ENCODE assay signal across 9 cellular contexts in the genomic region with DNA sequence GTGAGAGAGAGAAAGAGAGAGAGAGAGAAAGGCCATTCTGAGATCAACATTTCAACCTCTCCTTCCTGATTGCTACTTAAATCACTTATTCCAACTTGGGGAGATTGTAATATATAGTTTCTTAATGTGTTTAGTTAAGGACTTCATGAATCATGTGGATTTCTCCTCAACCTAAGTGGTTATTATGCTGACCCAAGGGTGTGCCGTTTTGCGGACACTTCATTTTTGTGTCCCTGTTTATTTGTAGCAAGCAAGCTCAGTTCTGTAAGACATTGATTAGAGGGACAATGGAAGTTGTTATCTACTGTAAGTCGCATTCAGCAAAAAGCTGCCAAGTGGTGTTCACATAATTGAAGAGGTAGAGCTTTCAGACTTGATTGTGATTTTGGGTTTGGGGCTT. TPM values are rescaled to one million over a fixed set of nuclear protein-coding genes. Genes with fewer than 3 reads are reported as not detected.
DNase-seq lines count a peak whose midpoint lies in the region; ATAC-seq and TF ChIP-seq lines count a peak whose summit lies in the region.
"Had no signal": no experiment of that assay in that cellular context is flagged by ENCODE, and none has a peak within 500 bp of the region (broad histone marks: within the 10 kb centered on the region; RNA-seq: fewer than 3 reads in every experiment).

No MANE protein-coding gene starts in this region.

- TF ChIP-seq POLR2A in gastrocnemius medialis (IDR thresholded peaks at IDR 0.05): no peak

- peak overlapping the region; percentile 54 to 74 (median 68) for H3K27ac ChIP-seq in gastrocnemius medialis

- H3K9me3 ChIP-seq in ES-I3 (ENCODE audit: control insufficient read depth, insufficient read depth, low read length) (no peaks in the 10 kb centered on the region), iPS-15b (ENCODE audit: control insufficient read depth, insufficient read depth, low read length) (no peaks in the 10 kb centered on the region), gastrocnemius medialis (no peaks in the 10 kb centered on the region)

- in situ Hi-C loops in gastrocnemius medialis (cut with MboI; ENCODE audit: low sequenced_read_pairs in 4 of 4): no loop called here

- H3K36me3 ChIP-seq in ES-I3 (ENCODE audit: insufficient read depth, low read length) (no peaks in the 10 kb centered on the region), iPS-15b (ENCODE audit: control insufficient read depth, insufficient read depth, low read length) (no peaks in the 10 kb centered on the region), gastrocnemius medialis (no peaks in the 10 kb centered on the region)

- peak overlapping the region; percentile 41 for H3K4me3 ChIP-seq in iPS-15b (ENCODE audit: low read depth, low read length)
- no peak overlapping the region for H3K4me3 ChIP-seq in gastrocnemius medialis

- no peak for ATAC-seq in gastrocnemius medialis
- ATAC-seq in GM21447 (IDR thresholded peaks at IDR 0.05; ENCODE audit: unreplicated experiment): no peak
- no peak for ATAC-seq in GM18909 (IDR thresholded peaks at IDR 0.05; ENCODE audit: poor library complexity, unreplicated experiment)

- no peak for TF ChIP-seq CTCF in gastrocnemius medialis (IDR thresholded peaks at IDR 0.05 in 4 of 5, conservative IDR thresholded peaks at IDR 0.05 in 1 of 5)

- H3K27me3 ChIP-seq in iPS-15b (ENCODE audit: control insufficient read depth, insufficient read depth, low read length) (no peaks in the 10 kb centered on the region), gastrocnemius medialis (no peaks in the 10 kb centered on the region)

- peaks cover 13% of the 10 kb centered on the region for H3K4me1 ChIP-seq in ES-I3 (ENCODE audit: insufficient read depth, low read length)
- peaks cover 13% of the 10 kb centered on the region for H3K4me1 ChIP-seq in iPS-15b (ENCODE audit: control insufficient read depth, insufficient read depth, low read length)
- H3K4me1 ChIP-seq in gastrocnemius medialis: peaks cover 0 to 10% of the 10 kb centered on the region in 2 donors

- H3K9ac ChIP-seq in ES-I3 (ENCODE audit: low read depth, low read length) (peak overlapping the region; percentile 23; the same call in 1 of the 2 replicates), iPS-15b (ENCODE audit: low read depth, low read length) (no peak overlapping the region)

- intact Hi-C loops in gastrocnemius medialis (cut with DNase I; ENCODE audit: low total_unique reads): no loop called here

- DNase-seq in amniotic epithelial cell (ENCODE audit: low read depth): peak; percentile 23
- no peak for DNase-seq in gastrocnemius medialis
- no peak for DNase-seq in KG1 (lab: John Stamatoyannopoulos, UW)
- no peak for DNase-seq in NCI-H187 (lab: John Stamatoyannopoulos, UW)
- DNase-seq: NCI-H446 treated with DMSO at 0.1 percent for 48 hours had no signal

RNA-seq across cellular contexts. Expression of a gene that starts 20.0 kb away (rescaled TPM):
- 10 to 100 TPM; 11.2 to 43.6 (median 18.7) TPM for total RNA-seq in gastrocnemius medialis
